In the genomic region with DNA sequence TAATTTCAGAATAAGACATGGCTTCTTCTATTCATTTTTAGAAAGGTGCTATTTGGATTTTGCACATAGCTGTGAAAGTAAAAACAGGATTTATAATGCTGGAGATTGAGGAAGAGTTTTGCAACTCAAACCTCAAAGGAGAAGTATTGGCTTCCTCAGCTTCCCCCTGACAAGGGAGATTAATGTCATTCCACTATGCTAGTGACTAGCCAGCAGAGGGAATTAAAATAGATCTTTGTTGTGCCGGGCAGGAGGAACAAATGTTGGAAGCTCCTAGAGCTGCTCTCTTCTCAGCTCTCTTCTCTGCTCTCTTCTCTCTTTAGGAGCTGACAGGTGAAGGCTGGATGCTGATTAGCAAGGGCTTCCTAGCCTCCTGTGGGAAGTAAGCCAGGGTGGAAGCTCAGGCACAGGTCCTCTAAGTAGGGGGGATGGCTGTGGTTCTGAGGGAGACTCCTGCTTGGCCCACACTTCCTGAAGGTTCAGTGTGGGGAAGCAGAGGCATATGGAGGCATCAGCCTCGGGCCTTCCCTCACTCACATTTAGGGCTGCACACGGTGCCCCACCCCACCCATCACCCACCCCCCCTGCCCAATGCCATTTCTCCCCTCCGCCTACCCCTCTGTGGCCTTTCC, we compare ENCODE assay signal across 16 cellular contexts. TPM values are rescaled to one million over a fixed set of nuclear protein-coding genes. Genes with fewer than 3 reads are reported as not detected.
DNase-seq lines count a peak whose midpoint lies in the region; ATAC-seq, FAIRE-seq and TF ChIP-seq lines count a peak whose summit lies in the region.
"Had no signal": no experiment of that assay in that cellular context is flagged by ENCODE, and none has a peak within 500 bp of the region (broad histone marks: within the 10 kb centered on the region; RNA-seq: fewer than 3 reads in every experiment).

No MANE protein-coding gene starts in this region.

- H3K27ac ChIP-seq in right lobe of liver (no peak overlapping the region), HepG2 (ENCODE audit: extremely low read length, insufficient read depth, low read length) (no peak overlapping the region), uterus (peak overlapping the region; percentile 40 to 69)
- no peak overlapping the region for H3K27ac ChIP-seq in CD4-positive, alpha-beta T cell (ENCODE audit: low read depth, low read length)
- H3K27ac ChIP-seq: hepatocyte, KMS-11 had no signal

- TF ChIP-seq EP300 in HepG2 (IDR thresholded peaks at IDR 0.05; ENCODE audit: low read depth in 2 of 2, low read length in 2 of 2) (no peak), HepG2 (CRISPR knock-in tag; IDR thresholded peaks at IDR 0.05; ENCODE audit: borderline replicate concordance) (no peak)

- H3K36me3 ChIP-seq in right lobe of liver = no peaks in the 10 kb centered on the region
- H3K36me3 ChIP-seq in HepG2 (replicated peaks in 1 of 2; ENCODE audit: control insufficient read depth in 1 of 2, insufficient read depth in 2 of 2, low read length in 2 of 2) = no peaks in the 10 kb centered on the region
- no peaks in the 10 kb centered on the region for H3K36me3 ChIP-seq in uterus

- no peaks in the 10 kb centered on the region for H3K27me3 ChIP-seq in right lobe of liver
- peaks cover 0 to 16% of the 10 kb centered on the region in 2 experiments; a peak in 4 of 5 replicates for H3K27me3 ChIP-seq in HepG2 (ENCODE audit: control insufficient read depth in 1 of 2, insufficient read depth in 2 of 2, low read length in 2 of 2)
- no peaks in the 10 kb centered on the region for H3K27me3 ChIP-seq in uterus
- no peaks in the 10 kb centered on the region for H3K27me3 ChIP-seq in CD4-positive, alpha-beta T cell (ENCODE audit: control insufficient read depth, insufficient read depth, low read length)
- H3K27me3 ChIP-seq: hepatocyte had no signal

- 48% methylated on average over 3 of the region's 4 CpGs for WGBS in right lobe of liver (ENCODE audit: insufficient coverage, low coverage, low lambda C conversion rate, missing lambda C conversion rate)
- WGBS in HepG2 (ENCODE audit: low lambda C conversion rate) = 23% methylated on average over 4 of the region's 4 CpGs

- DNase-seq in right lobe of liver (no peak), HepG2 (ENCODE audit: low spot score) (no peak), midbrain (lab: John Stamatoyannopoulos, UW) (peak; percentile 48), uterus (no peak)
- no peak for DNase-seq in central memory CD8-positive, alpha-beta T cell (ENCODE audit: low spot score in 2 of 2)
- DNase-seq in CD4-positive, alpha-beta T cell = no peak
- DNase-seq: activated CD4-positive, alpha-beta T cell treated with anti-CD3 and anti-CD28 coated beads for 4 hours; activated naive CD4-positive, alpha-beta T cell treated with Interleukin-2 at 50 U/mL for 16 hours; dermis blood vessel endothelial cell; NCI-H2227 treated with DMSO at 0.1 percent for 48 hours; SHP77 treated with DMSO at 0.1 percent for 48 hours had no signal

- CTCF ChIA-PET in HepG2 (lab: Yijun Ruan, JAX; ENCODE audit: low intra/inter-chr PET ratio, low total read pairs) = no interaction called here
- CTCF ChIA-PET in CD4-positive, alpha-beta T cell (lab: Charles Lee) = no interaction called here

- no peaks in the 10 kb centered on the region for H3K79me2 ChIP-seq in HepG2 (ENCODE audit: insufficient read depth, low read length)
- H3K79me2 ChIP-seq: hepatocyte had no signal

- no TSS peak for BruUV-seq in HepG2 (replicated peaks; lab: Mats Ljungman, UMichigan)

- POLR2A ChIA-PET in HepG2 (lab: Yijun Ruan, JAX) = no interaction called here
- POLR2A ChIA-PET in CD4-positive, alpha-beta T cell (lab: Charles Lee) = no interaction called here

- no peaks in the 10 kb centered on the region for H4K20me1 ChIP-seq in HepG2 (ENCODE audit: insufficient read depth, low read length)

- H3K9me3 Mint-ChIP-seq in central memory CD8-positive, alpha-beta T cell = no peaks in the 10 kb centered on the region
- no peaks in the 10 kb centered on the region for H3K9me3 Mint-ChIP-seq in CD4-positive, alpha-beta T cell

- H3K4me1 ChIP-seq in right lobe of liver = no peaks in the 10 kb centered on the region
- H3K4me1 ChIP-seq in HepG2 (ENCODE audit: insufficient read depth, low read length) = no peaks in the 10 kb centered on the region
- peaks cover 0 to 7% of the 10 kb centered on the region in 2 donors for H3K4me1 ChIP-seq in uterus

- TF ChIP-seq CTCF in right lobe of liver (IDR thresholded peaks at IDR 0.05) = no peak
- TF ChIP-seq CTCF in HepG2 (CRISPR knock-in tag; IDR thresholded peaks at IDR 0.05) = no peak
- no peak for TF ChIP-seq CTCF in uterus (IDR thresholded peaks at IDR 0.05)
- no peak for TF ChIP-seq CTCF in CD4-positive, alpha-beta T cell (IDR thresholded peaks at IDR 0.05)

- intact Hi-C loops in right lobe of liver (cut with DNase I) = no loop called here
- intact Hi-C loops in HepG2 (cut with micrococcal nuclease; ENCODE audit: unreplicated experiment) = no loop called here
- intact Hi-C loops in uterus (cut with DNase I; ENCODE audit: low total_unique reads) = no loop called here
- intact Hi-C loops in CD4-positive, alpha-beta T cell (cut with DNase I, micrococcal nuclease) = no loop called here

- in situ Hi-C loops in HepG2 (cut with HindIII; ENCODE audit: extremely low pct_ligation_motif_present, low pct_unique_long_range_greater_than_20kb) = no loop called here

- ATAC-seq in right lobe of liver (peak; percentile 52 to 68 (median 57)), HepG2 (no peak), HG02678 (IDR thresholded peaks at IDR 0.05; ENCODE audit: unreplicated experiment) (no peak), HG02763 (IDR thresholded peaks at IDR 0.05; ENCODE audit: unreplicated experiment) (no peak)
- no peak for ATAC-seq in central memory CD8-positive, alpha-beta T cell (replicated peaks; ENCODE audit: extremely low read depth, poor library complexity, severe bottlenecking)
- no peak for ATAC-seq in CD4-positive, alpha-beta T cell (ENCODE audit: poor library complexity)

- no peak overlapping the region for H3K9ac ChIP-seq in HepG2 (ENCODE audit: insufficient read depth, low read depth, low read length)
- H3K9ac ChIP-seq: KMS-11 had no signal

- no peak for TF ChIP-seq POLR2A in right lobe of liver (IDR thresholded peaks at IDR 0.05)
- no peak for TF ChIP-seq POLR2A in HepG2 (IDR thresholded peaks at IDR 0.05; ENCODE audit: insufficient read depth in 1 of 2, low read depth in 2 of 2, low read length in 2 of 2)
- no peak for TF ChIP-seq POLR2A in uterus (IDR thresholded peaks at IDR 0.05)

- H3K9me3 ChIP-seq in right lobe of liver = no peaks in the 10 kb centered on the region
- H3K9me3 ChIP-seq in HepG2 (ENCODE audit: low read length) = no peaks in the 10 kb centered on the region
- H3K9me3 ChIP-seq in uterus = no peaks in the 10 kb centered on the region
- H3K9me3 ChIP-seq in CD4-positive, alpha-beta T cell (ENCODE audit: control insufficient read depth, low read length) = no peaks in the 10 kb centered on the region

- no peak overlapping the region for H2AFZ ChIP-seq in HepG2 (ENCODE audit: low read length)
- H2AFZ ChIP-seq: hepatocyte had no signal

- no peak for TF ChIP-seq RAD21 in HepG2 (CRISPR knock-in tag; IDR thresholded peaks at IDR 0.05)

- H3K4me3 ChIP-seq in right lobe of liver (no peak overlapping the region), HepG2 (replicated peaks in 1 of 3; ENCODE audit: insufficient read depth in 1 of 3, low read depth in 2 of 3, low read length in 3 of 3) (no peak overlapping the region), uterus (no peak overlapping the region)
- H3K4me3 ChIP-seq: hepatocyte had no signal

- no peak overlapping the region for H3K4me3 Mint-ChIP-seq in central memory CD8-positive, alpha-beta T cell
- no peak overlapping the region for H3K4me3 Mint-ChIP-seq in CD4-positive, alpha-beta T cell

- no peaks in the 10 kb centered on the region for H3K27me3 Mint-ChIP-seq in central memory CD8-positive, alpha-beta T cell
- peaks cover 4% of the 10 kb centered on the region for H3K27me3 Mint-ChIP-seq in CD4-positive, alpha-beta T cell

- peaks cover 1% of the 10 kb centered on the region for H3K36me3 Mint-ChIP-seq in central memory CD8-positive, alpha-beta T cell (ENCODE audit: insufficient read depth)
- H3K36me3 Mint-ChIP-seq in CD4-positive, alpha-beta T cell (ENCODE audit: low read depth) = no peaks in the 10 kb centered on the region

- peaks cover 50% of the 10 kb centered on the region for H3K4me1 Mint-ChIP-seq in central memory CD8-positive, alpha-beta T cell
- H3K4me1 Mint-ChIP-seq in CD4-positive, alpha-beta T cell (ENCODE audit: low read depth) = no peaks in the 10 kb centered on the region

- H3K27ac Mint-ChIP-seq in central memory CD8-positive, alpha-beta T cell (ENCODE audit: low read depth) = peak overlapping the region; percentile 61
- no peak overlapping the region for H3K27ac Mint-ChIP-seq in CD4-positive, alpha-beta T cell

- FAIRE-seq in HepG2 (lab: Jason Lieb, UNC) = no peak
- FAIRE-seq: H1 had no signal

- no peak overlapping the region for H3K4me2 ChIP-seq in HepG2 (ENCODE audit: low read depth, low read length)
- H3K4me2 ChIP-seq: hepatocyte, KMS-11 had no signal

RNA-seq across cellular contexts. Expression of a gene that starts 29.6 kb away (rescaled TPM):
- total RNA-seq in right lobe of liver (1 to 10 TPM in 1 of 6 experiments, under 1 TPM in 4, not detected in 1; 0.25 to 1.8 (median 0.72) TPM), HepG2 (2016; rRNA removed; fragmentation: Illumina TruSeq; extraction: Trizol) (not detected in 2 replicates), uterus (1 to 10 TPM in 3 of 4 donors, not detected in 1; 1.1 to 7.6 (median 2.1) TPM)
- total RNA-seq in HepG2 (2016; cell fraction: cytosol; rRNA removed; fragmentation: Illumina TruSeq; extraction: Trizol; ENCODE audit: low read depth) = not detected in 2 replicates
- not detected in 2 replicates for total RNA-seq in HepG2 (2016; cell fraction: insoluble cytoplasmic fraction; rRNA removed; fragmentation: Illumina TruSeq; extraction: Trizol)
- not detected in 2 replicates for total RNA-seq in HepG2 (2016; cell fraction: membrane; rRNA removed; fragmentation: Illumina TruSeq; extraction: Trizol)
- total RNA-seq in HepG2 (2016; cell fraction: nucleus; rRNA removed; fragmentation: Illumina TruSeq; extraction: Trizol) = not detected in 2 replicates
- not detected in 2 replicates for polyA plus RNA-seq in HepG2 (2011; rRNA removed)
- 0.01 TPM in 1 of 2 replicates, not detected in the other for polyA plus RNA-seq in HepG2 (2011; cell fraction: cytosol; rRNA removed)
- not detected in 2 replicates for polyA plus RNA-seq in HepG2 (2011; cell fraction: nucleus; rRNA removed)
- polyA plus RNA-seq in HepG2 (2012) = not detected in 2 replicates
- polyA plus RNA-seq in HepG2 (2016; cell fraction: cytosol; fragmentation: Illumina TruSeq; extraction: Trizol; ENCODE audit: low read depth) = not detected in 2 replicates
- polyA plus RNA-seq in HepG2 (2016; cell fraction: insoluble cytoplasmic fraction; fragmentation: Illumina TruSeq; extraction: Trizol; ENCODE audit: low read depth) = not detected in 2 replicates
- not detected in 2 replicates for polyA plus RNA-seq in HepG2 (2016; cell fraction: membrane; fragmentation: Illumina TruSeq; extraction: Trizol; ENCODE audit: low read depth)
- polyA plus RNA-seq in HepG2 (2016; cell fraction: nucleus; fragmentation: Illumina TruSeq; extraction: Trizol; ENCODE audit: insufficient read depth, low read depth) = not detected in 2 replicates
- polyA minus RNA-seq in HepG2 (2011; rRNA and poly(A)+ RNA removed; ENCODE audit: low replicate concordance) = 0.14 TPM in 1 of 2 replicates, not detected in the other
- not detected in 2 replicates for polyA minus RNA-seq in HepG2 (2011; cell fraction: cytosol; rRNA and poly(A)+ RNA removed)
- polyA minus RNA-seq in HepG2 (2011; cell fraction: nucleus; rRNA and poly(A)+ RNA removed) = not detected in 2 replicates
- total RNA-seq in CD4-positive, alpha-beta T cell = under 1 TPM; 0.14 to 0.27 TPM
- total RNA-seq: dermis blood vessel endothelial cell, H1 had no signal
- polyA plus RNA-seq: hepatocyte had no signal

RNA-seq across cellular contexts. Expression of a gene that starts 57.8 kb away (rescaled TPM):
- total RNA-seq in right lobe of liver (under 1 TPM in 5 of 6 experiments, not detected in 1; 0.05 to 0.43 (median 0.07) TPM), HepG2 (2016; rRNA removed; fragmentation: Illumina TruSeq; extraction: Trizol) (not detected in 2 replicates), uterus (under 1 TPM in 2 of 4 donors, not detected in 2; 0.06 to 0.07 TPM)
- not detected in 2 replicates for total RNA-seq in HepG2 (2016; cell fraction: cytosol; rRNA removed; fragmentation: Illumina TruSeq; extraction: Trizol; ENCODE audit: low read depth)
- total RNA-seq in HepG2 (2016; cell fraction: insoluble cytoplasmic fraction; rRNA removed; fragmentation: Illumina TruSeq; extraction: Trizol) = not detected in 2 replicates
- total RNA-seq in HepG2 (2016; cell fraction: membrane; rRNA removed; fragmentation: Illumina TruSeq; extraction: Trizol) = not detected in 2 replicates
- not detected in 2 replicates for total RNA-seq in HepG2 (2016; cell fraction: nucleus; rRNA removed; fragmentation: Illumina TruSeq; extraction: Trizol)
- not detected in 2 replicates for polyA plus RNA-seq in HepG2 (2011; rRNA removed)
- polyA plus RNA-seq in HepG2 (2011; cell fraction: cytosol; rRNA removed) = not detected in 2 replicates
- 0.02 TPM in 1 of 2 replicates, not detected in the other for polyA plus RNA-seq in HepG2 (2011; cell fraction: nucleus; rRNA removed)
- not detected in 2 replicates for polyA plus RNA-seq in HepG2 (2012)
- not detected in 2 replicates for polyA plus RNA-seq in HepG2 (2016; cell fraction: cytosol; fragmentation: Illumina TruSeq; extraction: Trizol; ENCODE audit: low read depth)
- not detected in 2 replicates for polyA plus RNA-seq in HepG2 (2016; cell fraction: insoluble cytoplasmic fraction; fragmentation: Illumina TruSeq; extraction: Trizol; ENCODE audit: low read depth)
- polyA plus RNA-seq in HepG2 (2016; cell fraction: membrane; fragmentation: Illumina TruSeq; extraction: Trizol; ENCODE audit: low read depth) = not detected in 2 replicates
- polyA plus RNA-seq in HepG2 (2016; cell fraction: nucleus; fragmentation: Illumina TruSeq; extraction: Trizol; ENCODE audit: insufficient read depth, low read depth) = not detected in 2 replicates
- polyA minus RNA-seq in HepG2 (2011; rRNA and poly(A)+ RNA removed; ENCODE audit: low replicate concordance) = not detected in 2 replicates
- not detected in 2 replicates for polyA minus RNA-seq in HepG2 (2011; cell fraction: cytosol; rRNA and poly(A)+ RNA removed)
- polyA minus RNA-seq in HepG2 (2011; cell fraction: nucleus; rRNA and poly(A)+ RNA removed) = not detected in 2 replicates
- total RNA-seq in CD4-positive, alpha-beta T cell = not detected
- total RNA-seq: dermis blood vessel endothelial cell, H1 had no signal
- polyA plus RNA-seq: H1 had no signal

Comparison
In these comparisons a context has a peak if more than half of its experiments do, and no peak if none do; other contexts are left out.
1. ATAC-seq: peak in right lobe of liver (4 of 4); none in HepG2 (single experiment), central memory CD8-positive, alpha-beta T cell (single experiment), HG02678 (single experiment), HG02763 (single experiment) and CD4-positive, alpha-beta T cell (single experiment).
2. H3K27ac ChIP-seq: peak in uterus (2 of 2); none in right lobe of liver (0 of 3), HepG2 (single experiment) and CD4-positive, alpha-beta T cell (single experiment).